Comparison of ENCODE assay signal across 1 cellular context in the genomic region with DNA sequence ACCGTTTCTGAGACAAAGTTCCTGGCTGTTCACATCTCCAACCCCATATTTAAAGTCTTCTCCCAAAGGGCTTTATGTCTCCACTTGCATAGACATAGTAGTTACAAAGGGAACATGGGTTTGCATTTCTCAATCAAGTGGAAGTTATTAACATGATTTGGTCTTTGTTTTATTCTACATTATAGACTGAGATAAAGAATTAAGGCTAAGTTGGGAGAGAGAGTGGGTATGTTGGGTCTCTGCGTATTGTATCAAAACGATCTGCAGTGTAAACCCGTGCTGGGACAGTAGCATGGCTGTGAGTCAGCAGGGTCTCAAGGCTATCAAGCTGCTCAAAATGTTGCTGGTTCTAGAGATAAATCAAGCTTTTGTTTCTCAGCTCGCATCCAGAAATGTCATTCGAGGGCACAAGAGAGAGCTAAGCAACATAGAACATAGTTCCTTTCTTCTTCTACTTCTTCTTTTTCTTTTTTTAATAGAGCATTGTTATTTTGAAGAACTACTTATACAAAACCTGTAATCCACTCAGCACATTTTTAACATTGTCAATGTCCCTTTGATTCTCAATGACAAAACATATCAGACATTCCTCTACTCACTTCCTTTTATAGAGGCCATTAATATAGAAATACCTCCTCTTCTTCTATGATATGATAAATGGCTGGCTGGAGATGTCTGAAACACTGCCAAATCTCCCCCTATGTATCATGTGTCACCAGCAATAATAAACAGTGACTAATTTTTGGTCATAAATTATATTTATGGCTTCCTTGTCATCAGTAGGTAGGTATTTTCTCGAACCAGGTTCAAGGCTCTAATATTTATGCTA.
A peak's percentile ranks its signal among the peaks of the same experiment; 100 is the strongest.
TF ChIP-seq lines count a peak whose summit lies in the region.

No MANE protein-coding gene starts in this region.

TF ChIP-seq in HepG2, 621 proteins besides CTCF, POLR2A, EP300 and RAD21 (continued from another document):
- TF ChIP-seq, protein P1, sequence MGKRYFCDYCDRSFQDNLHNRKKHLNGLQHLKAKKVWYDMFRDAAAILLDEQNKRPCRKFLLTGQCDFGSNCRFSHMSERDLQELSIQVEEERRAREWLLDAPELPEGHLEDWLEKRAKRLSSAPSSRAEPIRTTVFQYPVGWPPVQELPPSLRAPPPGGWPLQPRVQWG (CRISPR knock-in tag; IDR thresholded peaks at IDR 0.05; ENCODE audit: borderline replicate concordance, low read depth): no peak
- TF ChIP-seq PPARG (CRISPR knock-in tag; conservative IDR thresholded peaks at IDR 0.05) (peak; percentile 36; the same call in 1 of the 2 replicates), TEAD2 (CRISPR knock-in tag; IDR thresholded peaks at IDR 0.05) (no peak), ETV6 (CRISPR knock-in tag; conservative IDR thresholded peaks at IDR 0.05) (no peak), DNMT3B (CRISPR knock-in tag; conservative IDR thresholded peaks at IDR 0.05) (no peak), NCOA2 (CRISPR knock-in tag; IDR thresholded peaks at IDR 0.05) (peak; percentile 60), XRCC5 (optimal IDR thresholded peaks at IDR 0.05; ENCODE audit: low read length) (peak; percentile 26), THAP11 (CRISPR knock-in tag; IDR thresholded peaks at IDR 0.05) (peak; percentile 47; the same call in 1 of the 2 replicates), ZNF205 (CRISPR knock-in tag; IDR thresholded peaks at IDR 0.05) (no peak), KLF13 (CRISPR knock-in tag; IDR thresholded peaks at IDR 0.05) (no peak), HOXA5 (CRISPR knock-in tag; IDR thresholded peaks at IDR 0.05) (no peak), FOSL1 (CRISPR knock-in tag; IDR thresholded peaks at IDR 0.05; ENCODE audit: borderline replicate concordance) (peak; percentile 57; the same call in 1 of the 2 replicates), ISL2 (CRISPR knock-in tag; IDR thresholded peaks at IDR 0.05) (0 out of 2 replicates have a peak, but pooled peaks have one; percentile 29), TEAD3 (CRISPR knock-in tag; optimal IDR thresholded peaks at IDR 0.05; ENCODE audit: borderline replicate concordance) (peak; percentile 23), IRF2 (CRISPR knock-in tag; IDR thresholded peaks at IDR 0.05) (peak; percentile 49; the same call in 1 of the 2 replicates), ZNF746 (CRISPR knock-in tag; IDR thresholded peaks at IDR 0.05) (no peak)
- TF ChIP-seq, protein P2, sequence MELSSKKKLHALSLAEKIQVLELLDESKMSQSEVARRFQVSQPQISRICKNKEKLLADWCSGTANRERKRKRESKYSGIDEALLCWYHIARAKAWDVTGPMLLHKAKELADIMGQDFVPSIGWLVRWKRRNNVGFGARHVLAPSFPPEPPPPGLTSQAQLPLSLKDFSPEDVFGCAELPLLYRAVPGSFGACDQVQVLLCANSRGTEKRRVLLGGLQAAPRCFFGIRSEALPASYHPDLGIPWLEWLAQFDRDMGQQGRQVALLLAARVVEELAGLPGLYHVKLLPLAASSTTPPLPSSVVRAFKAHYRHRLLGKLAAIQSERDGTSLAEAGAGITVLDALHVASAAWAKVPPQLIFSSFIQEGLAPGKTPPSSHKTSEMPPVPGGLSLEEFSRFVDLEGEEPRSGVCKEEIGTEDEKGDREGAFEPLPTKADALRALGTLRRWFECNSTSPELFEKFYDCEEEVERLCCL (CRISPR knock-in tag; IDR thresholded peaks at IDR 0.05; ENCODE audit: borderline replicate concordance): no peak
- TF ChIP-seq, protein P3, sequence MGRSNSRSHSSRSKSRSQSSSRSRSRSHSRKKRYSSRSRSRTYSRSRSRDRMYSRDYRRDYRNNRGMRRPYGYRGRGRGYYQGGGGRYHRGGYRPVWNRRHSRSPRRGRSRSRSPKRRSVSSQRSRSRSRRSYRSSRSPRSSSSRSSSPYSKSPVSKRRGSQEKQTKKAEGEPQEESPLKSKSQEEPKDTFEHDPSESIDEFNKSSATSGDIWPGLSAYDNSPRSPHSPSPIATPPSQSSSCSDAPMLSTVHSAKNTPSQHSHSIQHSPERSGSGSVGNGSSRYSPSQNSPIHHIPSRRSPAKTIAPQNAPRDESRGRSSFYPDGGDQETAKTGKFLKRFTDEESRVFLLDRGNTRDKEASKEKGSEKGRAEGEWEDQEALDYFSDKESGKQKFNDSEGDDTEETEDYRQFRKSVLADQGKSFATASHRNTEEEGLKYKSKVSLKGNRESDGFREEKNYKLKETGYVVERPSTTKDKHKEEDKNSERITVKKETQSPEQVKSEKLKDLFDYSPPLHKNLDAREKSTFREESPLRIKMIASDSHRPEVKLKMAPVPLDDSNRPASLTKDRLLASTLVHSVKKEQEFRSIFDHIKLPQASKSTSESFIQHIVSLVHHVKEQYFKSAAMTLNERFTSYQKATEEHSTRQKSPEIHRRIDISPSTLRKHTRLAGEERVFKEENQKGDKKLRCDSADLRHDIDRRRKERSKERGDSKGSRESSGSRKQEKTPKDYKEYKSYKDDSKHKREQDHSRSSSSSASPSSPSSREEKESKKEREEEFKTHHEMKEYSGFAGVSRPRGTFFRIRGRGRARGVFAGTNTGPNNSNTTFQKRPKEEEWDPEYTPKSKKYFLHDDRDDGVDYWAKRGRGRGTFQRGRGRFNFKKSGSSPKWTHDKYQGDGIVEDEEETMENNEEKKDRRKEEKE (IDR thresholded peaks at IDR 0.05): no peak
- TF ChIP-seq, protein P4, sequence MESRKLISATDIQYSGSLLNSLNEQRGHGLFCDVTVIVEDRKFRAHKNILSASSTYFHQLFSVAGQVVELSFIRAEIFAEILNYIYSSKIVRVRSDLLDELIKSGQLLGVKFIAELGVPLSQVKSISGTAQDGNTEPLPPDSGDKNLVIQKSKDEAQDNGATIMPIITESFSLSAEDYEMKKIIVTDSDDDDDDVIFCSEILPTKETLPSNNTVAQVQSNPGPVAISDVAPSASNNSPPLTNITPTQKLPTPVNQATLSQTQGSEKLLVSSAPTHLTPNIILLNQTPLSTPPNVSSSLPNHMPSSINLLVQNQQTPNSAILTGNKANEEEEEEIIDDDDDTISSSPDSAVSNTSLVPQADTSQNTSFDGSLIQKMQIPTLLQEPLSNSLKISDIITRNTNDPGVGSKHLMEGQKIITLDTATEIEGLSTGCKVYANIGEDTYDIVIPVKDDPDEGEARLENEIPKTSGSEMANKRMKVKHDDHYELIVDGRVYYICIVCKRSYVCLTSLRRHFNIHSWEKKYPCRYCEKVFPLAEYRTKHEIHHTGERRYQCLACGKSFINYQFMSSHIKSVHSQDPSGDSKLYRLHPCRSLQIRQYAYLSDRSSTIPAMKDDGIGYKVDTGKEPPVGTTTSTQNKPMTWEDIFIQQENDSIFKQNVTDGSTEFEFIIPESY (CRISPR knock-in tag; IDR thresholded peaks at IDR 0.05): no peak
- TF ChIP-seq, protein P5, sequence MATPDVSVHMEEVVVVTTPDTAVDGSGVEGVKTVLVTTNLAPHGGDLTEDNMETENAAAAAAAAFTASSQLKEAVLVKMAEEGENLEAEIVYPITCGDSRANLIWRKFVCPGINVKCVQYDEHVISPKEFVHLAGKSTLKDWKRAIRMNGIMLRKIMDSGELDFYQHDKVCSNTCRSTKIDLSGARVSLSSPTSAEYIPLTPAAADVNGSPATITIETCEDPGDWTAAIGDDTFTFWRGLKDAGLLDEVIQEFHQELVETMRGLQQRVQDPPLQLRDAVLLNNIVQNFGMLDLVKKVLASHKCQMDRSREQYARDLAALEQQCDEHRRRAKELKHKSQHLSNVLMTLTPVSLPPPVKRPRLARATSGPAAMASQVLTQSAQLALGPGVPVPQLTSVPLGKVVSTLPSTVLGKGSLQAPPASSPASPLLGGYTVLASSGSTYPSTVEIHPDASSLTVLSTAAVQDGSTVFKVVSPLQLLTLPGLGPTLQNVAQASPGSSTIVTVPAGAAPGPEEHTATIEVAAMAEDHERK (CRISPR knock-in tag; IDR thresholded peaks at IDR 0.05; ENCODE audit: low read depth): no peak
- TF ChIP-seq, protein P6, sequence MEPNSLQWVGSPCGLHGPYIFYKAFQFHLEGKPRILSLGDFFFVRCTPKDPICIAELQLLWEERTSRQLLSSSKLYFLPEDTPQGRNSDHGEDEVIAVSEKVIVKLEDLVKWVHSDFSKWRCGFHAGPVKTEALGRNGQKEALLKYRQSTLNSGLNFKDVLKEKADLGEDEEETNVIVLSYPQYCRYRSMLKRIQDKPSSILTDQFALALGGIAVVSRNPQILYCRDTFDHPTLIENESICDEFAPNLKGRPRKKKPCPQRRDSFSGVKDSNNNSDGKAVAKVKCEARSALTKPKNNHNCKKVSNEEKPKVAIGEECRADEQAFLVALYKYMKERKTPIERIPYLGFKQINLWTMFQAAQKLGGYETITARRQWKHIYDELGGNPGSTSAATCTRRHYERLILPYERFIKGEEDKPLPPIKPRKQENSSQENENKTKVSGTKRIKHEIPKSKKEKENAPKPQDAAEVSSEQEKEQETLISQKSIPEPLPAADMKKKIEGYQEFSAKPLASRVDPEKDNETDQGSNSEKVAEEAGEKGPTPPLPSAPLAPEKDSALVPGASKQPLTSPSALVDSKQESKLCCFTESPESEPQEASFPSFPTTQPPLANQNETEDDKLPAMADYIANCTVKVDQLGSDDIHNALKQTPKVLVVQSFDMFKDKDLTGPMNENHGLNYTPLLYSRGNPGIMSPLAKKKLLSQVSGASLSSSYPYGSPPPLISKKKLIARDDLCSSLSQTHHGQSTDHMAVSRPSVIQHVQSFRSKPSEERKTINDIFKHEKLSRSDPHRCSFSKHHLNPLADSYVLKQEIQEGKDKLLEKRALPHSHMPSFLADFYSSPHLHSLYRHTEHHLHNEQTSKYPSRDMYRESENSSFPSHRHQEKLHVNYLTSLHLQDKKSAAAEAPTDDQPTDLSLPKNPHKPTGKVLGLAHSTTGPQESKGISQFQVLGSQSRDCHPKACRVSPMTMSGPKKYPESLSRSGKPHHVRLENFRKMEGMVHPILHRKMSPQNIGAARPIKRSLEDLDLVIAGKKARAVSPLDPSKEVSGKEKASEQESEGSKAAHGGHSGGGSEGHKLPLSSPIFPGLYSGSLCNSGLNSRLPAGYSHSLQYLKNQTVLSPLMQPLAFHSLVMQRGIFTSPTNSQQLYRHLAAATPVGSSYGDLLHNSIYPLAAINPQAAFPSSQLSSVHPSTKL (CRISPR knock-in tag; IDR thresholded peaks at IDR 0.05): peak; percentile 71; the same call in 1 of the 2 replicates
- TF ChIP-seq, protein P7, sequence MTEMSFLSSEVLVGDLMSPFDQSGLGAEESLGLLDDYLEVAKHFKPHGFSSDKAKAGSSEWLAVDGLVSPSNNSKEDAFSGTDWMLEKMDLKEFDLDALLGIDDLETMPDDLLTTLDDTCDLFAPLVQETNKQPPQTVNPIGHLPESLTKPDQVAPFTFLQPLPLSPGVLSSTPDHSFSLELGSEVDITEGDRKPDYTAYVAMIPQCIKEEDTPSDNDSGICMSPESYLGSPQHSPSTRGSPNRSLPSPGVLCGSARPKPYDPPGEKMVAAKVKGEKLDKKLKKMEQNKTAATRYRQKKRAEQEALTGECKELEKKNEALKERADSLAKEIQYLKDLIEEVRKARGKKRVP (CRISPR knock-in tag; IDR thresholded peaks at IDR 0.05): no peak
